Comparison of ENCODE assay signal across 17 cellular contexts in the genomic region with DNA sequence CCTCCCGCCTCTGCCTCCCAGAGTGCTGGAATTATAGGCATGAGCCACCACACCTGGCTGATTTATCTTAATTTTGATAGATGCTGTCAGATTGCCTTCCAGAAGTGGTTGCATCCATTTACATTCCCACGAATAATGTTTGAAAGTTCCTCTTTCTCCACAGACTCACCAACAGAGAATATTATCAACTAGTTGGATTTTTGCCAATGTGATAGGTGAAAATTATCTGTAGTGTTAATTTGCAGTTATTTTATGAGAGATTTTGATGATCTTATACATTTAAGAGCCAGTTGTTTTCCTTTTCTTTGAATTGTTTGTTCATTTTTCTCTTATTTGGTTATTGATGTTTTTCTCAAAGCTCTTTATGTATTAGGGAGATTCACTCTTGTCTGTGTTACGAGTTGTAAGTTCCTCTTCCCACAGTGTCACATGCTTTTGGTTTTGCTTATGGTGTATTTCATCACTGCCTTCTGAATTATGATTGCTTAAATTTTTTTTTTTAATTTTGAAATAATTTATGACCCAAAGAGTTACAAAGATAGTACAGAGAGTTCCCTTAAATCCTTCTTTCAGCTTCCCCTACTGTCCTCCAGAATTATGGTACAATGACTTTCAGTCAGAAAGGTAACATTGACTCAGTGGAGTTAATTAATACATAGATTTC. TPM values are rescaled to one million over a fixed set of nuclear protein-coding genes. Genes with fewer than 3 reads are reported as not detected.
DNase-seq lines count a peak whose midpoint lies in the region; ATAC-seq, FAIRE-seq and TF ChIP-seq lines count a peak whose summit lies in the region.
"Had no signal": no experiment of that assay in that cellular context is flagged by ENCODE, and none has a peak within 500 bp of the region (broad histone marks: within the 10 kb centered on the region; RNA-seq: fewer than 3 reads in every experiment).

No MANE protein-coding gene starts in this region.

- no peak overlapping the region for H3K4me3 ChIP-seq in sigmoid colon
- H3K4me3 ChIP-seq: ovary, thoracic aorta had no signal

- TF ChIP-seq CTCF in sigmoid colon (IDR thresholded peaks at IDR 0.05): no peak

- no peaks in the 10 kb centered on the region for H3K36me3 Mint-ChIP-seq in dendritic cell treated with granulocyte-macrophage colony-stimulating factor and Interleukin-4, amounts not matched to agents 40 ng/mL and 50 ng/mL, for 4 days (ENCODE audit: low read depth)

- no peak for TF ChIP-seq POLR2A in GM12891 (IDR thresholded peaks at IDR 0.05; ENCODE audit: low read depth, low read length)
- no peak for TF ChIP-seq POLR2A in sigmoid colon (IDR thresholded peaks at IDR 0.05)

- no peaks in the 10 kb centered on the region for H3K36me3 ChIP-seq in sigmoid colon
- H3K36me3 ChIP-seq: ovary, thoracic aorta had no signal

- H3K9me3 Mint-ChIP-seq in dendritic cell treated with granulocyte-macrophage colony-stimulating factor and Interleukin-4, amounts not matched to agents 40 ng/mL and 50 ng/mL, for 4 days: no peaks in the 10 kb centered on the region
- H3K9me3 Mint-ChIP-seq: activated T-helper 17 cell treated with anti-CD3 and anti-CD28 coated beads, Interleukin-2, amount 50 U/mL, for 72 hours had no signal

- H3K27me3 ChIP-seq in sigmoid colon: no peaks in the 10 kb centered on the region
- H3K27me3 ChIP-seq: ovary had no signal

- no peak for DNase-seq in GM12891 (ENCODE audit: insufficient read length, low spot score)
- peak; percentile 63 for DNase-seq in NOMO-1 treated with dmso at 0.1 percent for 144 hours (lab: John Stamatoyannopoulos, UW; ENCODE audit: unreplicated experiment)
- DNase-seq in sigmoid colon: no peak
- DNase-seq in NCI-H1105 (lab: John Stamatoyannopoulos, UW): no peak
- DNase-seq in activated CD4-positive, alpha-beta T cell treated with anti-CD3 and anti-CD28 coated beads, Interleukin-2, amount 50 U/mL, for 4 hours: no peak
- no peak for DNase-seq in SW 1271 (lab: John Stamatoyannopoulos, UW)
- DNase-seq: activated CD4-positive, alpha-beta T cell treated with anti-CD3 and anti-CD28 coated beads, Interleukin-2, amount 50 U/mL, for 1 hour; NCI-H1105 treated with DMSO at 0.1 percent for 48 hours; ovary; stimulated activated CD4-positive, alpha-beta T cell treated with anti-CD3 and anti-CD28 coated beads, Interleukin-15, amount 100 ng/mL, for 24 hours had no signal

- H3K4me1 ChIP-seq in sigmoid colon: peaks cover 0 to 7% (median 0%) of the 10 kb centered on the region in 4 donors

- TF ChIP-seq EP300 in sigmoid colon (IDR thresholded peaks at IDR 0.05): no peak

- H3K27ac ChIP-seq in sigmoid colon: peak overlapping the region in 3 of 4 donors; percentile 13 to 48 (median 27)
- H3K27ac ChIP-seq: ovary, thoracic aorta had no signal

- peak overlapping the region; percentile 94 for H3K27ac Mint-ChIP-seq in dendritic cell treated with granulocyte-macrophage colony-stimulating factor and Interleukin-4, amounts not matched to agents 40 ng/mL and 50 ng/mL, for 4 days
- H3K27ac Mint-ChIP-seq: activated T-helper 17 cell treated with anti-CD3 and anti-CD28 coated beads, Interleukin-2, amount 50 U/mL, for 72 hours had no signal

- peak overlapping the region; percentile 26 for H3K4me3 Mint-ChIP-seq in dendritic cell treated with granulocyte-macrophage colony-stimulating factor and Interleukin-4, amounts not matched to agents 40 ng/mL and 50 ng/mL, for 4 days
- H3K4me3 Mint-ChIP-seq: activated T-helper 17 cell treated with anti-CD3 and anti-CD28 coated beads, Interleukin-2, amount 50 U/mL, for 72 hours had no signal

- intact Hi-C loops in dendritic cell treated with granulocyte-macrophage colony-stimulating factor and Interleukin-4, amounts not matched to agents 40 ng/mL and 50 ng/mL, for 4 days (cut with micrococcal nuclease): loop anchor here (1.0 kb wide), 2 partner anchors 8 kb away; no protein-coding TSS in a partner anchor
- intact Hi-C loops in sigmoid colon (cut with DNase I): no loop called here

- H3K4me1 Mint-ChIP-seq in dendritic cell treated with granulocyte-macrophage colony-stimulating factor and Interleukin-4, amounts not matched to agents 40 ng/mL and 50 ng/mL, for 4 days (ENCODE audit: low read depth): peaks cover 61% of the 10 kb centered on the region

- FAIRE-seq in GM12891 (lab: Jason Lieb, UNC): peak; percentile 13
- FAIRE-seq: RCC 7860 had no signal

- 63% methylated on average over 3 of the region's 3 CpGs for WGBS in sigmoid colon, 2 donors

- no peak for ATAC-seq in GM19351 (IDR thresholded peaks at IDR 0.05; ENCODE audit: unreplicated experiment)
- ATAC-seq: activated T-helper 17 cell treated with anti-CD3 and anti-CD28 coated beads, Interleukin-2, amount 50 U/mL, for 72 hours had no signal

- no peaks in the 10 kb centered on the region for H3K9me3 ChIP-seq in sigmoid colon
- H3K9me3 ChIP-seq: ovary, thoracic aorta had no signal

- H3K27me3 Mint-ChIP-seq in dendritic cell treated with granulocyte-macrophage colony-stimulating factor and Interleukin-4, amounts not matched to agents 40 ng/mL and 50 ng/mL, for 4 days: no peaks in the 10 kb centered on the region

TF ChIP-seq in GM12891, 5 proteins besides CTCF, POLR2A, EP300 and RAD21:
- TF ChIP-seq POU2F2 (IDR thresholded peaks at IDR 0.05; ENCODE audit: low read depth, low read length) (no peak), POLR2AphosphoS5 (IDR thresholded peaks at IDR 0.05; ENCODE audit: low read depth, low read length) (no peak), PAX5 (IDR thresholded peaks at IDR 0.05; ENCODE audit: insufficient read depth, low read length, severe bottlenecking) (no peak), SPI1 (IDR thresholded peaks at IDR 0.05; ENCODE audit: low read depth, low read length) (no peak), TAF1 (IDR thresholded peaks at IDR 0.05; ENCODE audit: low read depth, low read length) (no peak)

RNA-seq across cellular contexts. Expression of a gene that starts 20.7 kb away (rescaled TPM):
- polyA plus RNA-seq in GM12891 (2012; ENCODE audit: low read depth, missing spikeins): 2.1 TPM
- not detected for total RNA-seq in sigmoid colon
- polyA plus RNA-seq in sigmoid colon: under 1 TPM in 1 of 3 donors, not detected in 2; 0.89 TPM
- total RNA-seq: activated T-helper 17 cell treated with anti-CD3 and anti-CD28 coated beads, Interleukin-2, amount 50 U/mL, for 72 hours; dermis microvascular lymphatic vessel endothelial cell; ovary; thoracic aorta had no signal
- polyA plus RNA-seq: aorta, ovary had no signal

RNA-seq across cellular contexts. Expression of a gene that starts 54.4 kb away (rescaled TPM):
- polyA plus RNA-seq in GM12891 (2012; ENCODE audit: low read depth, missing spikeins): 21.8 TPM
- total RNA-seq in sigmoid colon: 10 to 100 TPM; 11.4 to 25.1 (median 14.3) TPM
- polyA plus RNA-seq in sigmoid colon: 10 to 100 TPM; 18.0 to 34.9 (median 31.0) TPM
